In the genomic region with DNA sequence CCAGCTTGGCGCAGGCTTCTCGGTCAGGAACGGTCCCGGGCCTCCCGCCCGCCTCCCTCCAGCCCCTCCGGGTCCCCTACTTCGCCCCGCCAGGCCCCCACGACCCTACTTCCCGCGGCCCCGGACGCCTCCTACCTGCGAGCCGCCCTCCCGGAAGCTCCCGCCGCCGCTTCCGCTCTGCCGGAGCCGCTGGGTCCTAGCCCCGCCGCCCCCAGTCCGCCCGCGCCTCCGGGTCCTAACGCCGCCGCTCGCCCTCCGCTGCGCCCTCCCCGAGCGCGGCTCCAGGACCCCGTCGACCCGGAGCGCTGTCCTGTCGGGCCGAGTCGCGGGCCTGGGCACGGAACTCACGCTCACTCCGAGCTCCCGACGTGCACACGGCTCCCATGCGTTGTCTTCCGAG, we compare ENCODE assay signal across 13 cellular contexts. TPM values are rescaled to one million over a fixed set of nuclear protein-coding genes. Genes with fewer than 3 reads are reported as not detected.
DNase-seq lines count a peak whose midpoint lies in the region; TF ChIP-seq lines count a peak whose summit lies in the region.
"Not testable (repeated sequence)": the region's sequence is repeated elsewhere in the genome, so short reads cannot be mapped to it uniquely, and the experiment has no call there.
"Had no signal": no experiment of that assay in that cellular context is flagged by ENCODE, and none has a peak within 500 bp of the region (broad histone marks: within the 10 kb centered on the region; RNA-seq: fewer than 3 reads in every experiment).

No MANE protein-coding gene starts in this region.

- not testable (repeated sequence) for H3K9me3 ChIP-seq in CD8-positive, alpha-beta memory T cell (ENCODE audit: low read length)

- DNase-seq in CD8-positive, alpha-beta memory T cell = peak; percentile 6 to 48 (median 39)
- peak; percentile 49 for DNase-seq in activated CD4-positive, CD25-positive, alpha-beta regulatory T cell treated with anti-CD3 and anti-CD28 coated beads, Interleukin-2, amount 50 U/mL, for 72 hours
- DNase-seq in activated CD8-positive, alpha-beta memory T cell treated with anti-CD3 and anti-CD28 coated beads, Interleukin-2, amount 50 U/mL, for 4 hours = peak; percentile 72
- peak; percentile 54 for DNase-seq in activated naive CD4-positive, alpha-beta T cell treated with Interleukin-2 at 50 U/mL for 16 hours
- DNase-seq in glutamatergic neuron (peak; percentile 65), nephron progenitor cell (peak; percentile 37)
- DNase-seq in stimulated activated CD4-positive, alpha-beta T cell treated with anti-CD3 and anti-CD28 coated beads, Interleukin-4, amount 100 ng/mL, for 24 hours = peak; percentile 13
- peak; percentile 4 to 42 for DNase-seq in stimulated activated CD8-positive, alpha-beta memory T cell treated with anti-CD3 and anti-CD28 coated beads, Interleukin-7, amount 100 ng/mL, for 48 hours (ENCODE audit: extremely low read depth in 1 of 2, low read depth in 1 of 2)

- not testable (repeated sequence) for H3K27ac Mint-ChIP-seq in CD8-positive, alpha-beta memory T cell; glutamatergic neuron (ENCODE audit: unreplicated experiment); nephron progenitor cell

- H3K4me3 Mint-ChIP-seq in CD8-positive, alpha-beta memory T cell; glutamatergic neuron (ENCODE audit: unreplicated experiment); nephron progenitor cell: not testable (repeated sequence)

- H3K27me3 Mint-ChIP-seq in CD8-positive, alpha-beta memory T cell; glutamatergic neuron (ENCODE audit: unreplicated experiment); nephron progenitor cell (ENCODE audit: low read depth, poor library complexity): not testable (repeated sequence)

- not testable (repeated sequence) for H3K36me3 Mint-ChIP-seq in CD8-positive, alpha-beta memory T cell; glutamatergic neuron (ENCODE audit: unreplicated experiment); nephron progenitor cell (ENCODE audit: low read depth)

- CTCF ChIA-PET in CD8-positive, alpha-beta memory T cell (lab: Charles Lee) = not testable (repeated sequence)

- H3K4me3 ChIP-seq in CD8-positive, alpha-beta memory T cell (ENCODE audit: low read length) = not testable (repeated sequence)

- not testable (repeated sequence) for H3K4me1 ChIP-seq in CD8-positive, alpha-beta memory T cell (ENCODE audit: insufficient read depth, low read length)

- not testable (repeated sequence) for H3K9me3 Mint-ChIP-seq in CD8-positive, alpha-beta memory T cell; glutamatergic neuron (ENCODE audit: unreplicated experiment); nephron progenitor cell

- H3K27ac ChIP-seq in CD8-positive, alpha-beta memory T cell (ENCODE audit: low read depth, low read length) = not testable (repeated sequence)

- H3K36me3 ChIP-seq in CD8-positive, alpha-beta memory T cell (ENCODE audit: insufficient read depth, low read length) = not testable (repeated sequence)

- not testable (repeated sequence) for H3K27me3 ChIP-seq in CD8-positive, alpha-beta memory T cell (ENCODE audit: insufficient read depth, low read length, poor library complexity, severe bottlenecking)

- TF ChIP-seq CTCF in glutamatergic neuron (IDR thresholded peaks at IDR 0.05; ENCODE audit: partially characterized antibody, unreplicated experiment); nephron progenitor cell (IDR thresholded peaks at IDR 0.05): not testable (repeated sequence)

- POLR2A ChIA-PET in CD8-positive, alpha-beta memory T cell (lab: Charles Lee) = not testable (repeated sequence)

- H3K4me1 Mint-ChIP-seq in CD8-positive, alpha-beta memory T cell; glutamatergic neuron (ENCODE audit: low read depth, unreplicated experiment); nephron progenitor cell: not testable (repeated sequence)

RNA-seq across cellular contexts. Expression of a gene that starts 36.1 kb away (rescaled TPM):
- not detected for total RNA-seq in CD8-positive, alpha-beta memory T cell
- polyA plus RNA-seq in CD8-positive, alpha-beta memory T cell = not detected
- total RNA-seq in glutamatergic neuron (ENCODE audit: unreplicated experiment) = not detected
- total RNA-seq: A673, bronchial epithelial cell, sciatic nerve had no signal
- polyA plus RNA-seq: CD14-positive monocyte, keratinocyte had no signal

Comparison
In these comparisons a context has a peak if more than half of its experiments do, and no peak if none do; other contexts are left out.
1. DNase-seq: peak in every context shown above with its lines; median percentile 72 in activated CD8-positive, alpha-beta memory T cell treated with anti-CD3 and anti-CD28 coated beads, Interleukin-2, amount 50 U/mL, for 4 hours; 65 in glutamatergic neuron; 54 in activated naive CD4-positive, alpha-beta T cell treated with Interleukin-2 at 50 U/mL for 16 hours; 49 in activated CD4-positive, CD25-positive, alpha-beta regulatory T cell treated with anti-CD3 and anti-CD28 coated beads, Interleukin-2, amount 50 U/mL, for 72 hours; 39 in CD8-positive, alpha-beta memory T cell; 37 in nephron progenitor cell; 23 in stimulated activated CD8-positive, alpha-beta memory T cell treated with anti-CD3 and anti-CD28 coated beads, Interleukin-7, amount 100 ng/mL, for 48 hours; 13 in stimulated activated CD4-positive, alpha-beta T cell treated with anti-CD3 and anti-CD28 coated beads, Interleukin-4, amount 100 ng/mL, for 24 hours.